21 cellular contexts compared by ENCODE assay signal in the genomic region with DNA sequence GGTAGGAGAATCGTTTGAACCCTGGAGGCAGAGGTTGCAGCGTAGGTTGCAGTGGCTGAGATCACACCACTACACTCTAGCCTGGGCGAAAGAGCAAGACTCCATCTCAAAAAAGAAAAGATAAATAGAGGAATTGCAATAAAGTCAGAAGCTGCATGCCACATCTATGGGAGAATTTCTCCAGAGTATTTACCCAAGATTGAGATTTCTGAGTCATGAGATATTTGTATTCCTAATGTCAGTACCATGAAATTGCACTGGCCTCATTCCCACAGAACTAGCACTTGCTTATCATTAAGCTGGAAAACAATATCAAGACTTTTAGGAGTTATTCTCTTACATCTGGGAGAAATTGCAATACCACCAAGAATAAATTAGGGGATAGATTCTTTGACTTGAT. TPM values are rescaled to one million over a fixed set of nuclear protein-coding genes. Genes with fewer than 3 reads are reported as not detected.
DNase-seq lines count a peak whose midpoint lies in the region; ATAC-seq and TF ChIP-seq lines count a peak whose summit lies in the region.
"Had no signal": no experiment of that assay in that cellular context is flagged by ENCODE, and none has a peak within 500 bp of the region (broad histone marks: within the 10 kb centered on the region; RNA-seq: fewer than 3 reads in every experiment).

No MANE protein-coding gene starts in this region.

- H4K20me1 ChIP-seq in fibroblast of lung (ENCODE audit: control insufficient read depth, extremely low read depth, insufficient read depth, low read length) = no peaks in the 10 kb centered on the region
- H4K20me1 ChIP-seq: BLaER1 treated with 17β-estradiol and CSF1 and Interleukin-3, amounts not matched to agents 10 nM and 100 nM had no signal

- peak; percentile 6 for DNase-seq in AG10803 (ENCODE audit: low read depth)
- peak; percentile 1 for DNase-seq in NCI-H460 (ENCODE audit: extremely low read depth, low read depth)
- peak; percentile 54 for DNase-seq in astrocyte of the hippocampus (ENCODE audit: low read depth, low spot score)
- DNase-seq in fibroblast of lung (ENCODE audit: low read depth in 2 of 2) = peak; percentile 11 to 73
- DNase-seq in gastrocnemius medialis = no peak
- DNase-seq in ovary = no peak
- DNase-seq: H9; Kasumi-1; NCI-H1105; NCI-H1694; NCI-H2227 treated with DMSO at 0.1 percent for 48 hours; NCI-H69; NK-92 treated with Interleukin-12 subunit alpha and Interleukin-12 subunit beta, amount 100 ng/mL, for 24 hours had no signal

- in situ Hi-C loops in gastrocnemius medialis (cut with MboI; ENCODE audit: low sequenced_read_pairs in 4 of 4) = no loop called here

- H3K4me3 ChIP-seq in AG10803 (ENCODE audit: low read length) (no peak overlapping the region), fibroblast of lung (replicated peaks in 1 of 4; ENCODE audit: control extremely low read depth in 1 of 4, insufficient read depth in 1 of 4, low read depth in 3 of 4, low read length in 4 of 4) (no peak overlapping the region), gastrocnemius medialis (no peak overlapping the region), ovary (no peak overlapping the region)
- H3K4me3 ChIP-seq: BLaER1 treated with 17β-estradiol and CSF1 and Interleukin-3, amounts not matched to agents 10 nM and 100 nM had no signal

- H3K4me1 ChIP-seq in fibroblast of lung (ENCODE audit: control insufficient read depth, extremely low read depth, insufficient read depth, low read length) = no peaks in the 10 kb centered on the region
- H3K4me1 ChIP-seq in gastrocnemius medialis = no peaks in the 10 kb centered on the region
- H3K4me1 ChIP-seq in ovary (ENCODE audit: insufficient read depth) = no peaks in the 10 kb centered on the region
- H3K4me1 ChIP-seq: BLaER1 treated with 17β-estradiol and CSF1 and Interleukin-3, amounts not matched to agents 10 nM and 100 nM had no signal

- H3K27me3 ChIP-seq in fibroblast of lung (ENCODE audit: control insufficient read depth, insufficient read depth, low read length) (no peaks in the 10 kb centered on the region), gastrocnemius medialis (no peaks in the 10 kb centered on the region), ovary (no peaks in the 10 kb centered on the region)
- H3K27me3 ChIP-seq: BLaER1 treated with 17β-estradiol and CSF1 and Interleukin-3, amounts not matched to agents 10 nM and 100 nM had no signal

- H3K4me2 ChIP-seq in fibroblast of lung (ENCODE audit: extremely low read depth, insufficient read depth, low read length) = no peak overlapping the region
- H3K4me2 ChIP-seq: BLaER1 treated with 17β-estradiol and CSF1 and Interleukin-3, amounts not matched to agents 10 nM and 100 nM had no signal

- H3K9ac ChIP-seq in fibroblast of lung (ENCODE audit: insufficient read depth, low read length) = no peak overlapping the region
- H3K9ac ChIP-seq: BLaER1 treated with 17β-estradiol and CSF1 and Interleukin-3, amounts not matched to agents 10 nM and 100 nM had no signal

- no peak for TF ChIP-seq EP300 in ovary (IDR thresholded peaks at IDR 0.05)

- no peaks in the 10 kb centered on the region for H3K36me3 ChIP-seq in fibroblast of lung (ENCODE audit: control insufficient read depth, insufficient read depth, low read length)
- no peaks in the 10 kb centered on the region for H3K36me3 ChIP-seq in gastrocnemius medialis
- no peaks in the 10 kb centered on the region for H3K36me3 ChIP-seq in ovary
- H3K36me3 ChIP-seq: BLaER1 treated with 17β-estradiol and CSF1 and Interleukin-3, amounts not matched to agents 10 nM and 100 nM had no signal

- TF ChIP-seq CTCF in AG10803 (conservative IDR thresholded peaks at IDR 0.05; ENCODE audit: low read length) (no peak), fibroblast of lung (conservative IDR thresholded peaks at IDR 0.05 in 1 of 2, IDR thresholded peaks at IDR 0.05 in 1 of 2; ENCODE audit: low read depth in 1 of 2, low read length in 2 of 2) (no peak), gastrocnemius medialis (IDR thresholded peaks at IDR 0.05 in 4 of 5, conservative IDR thresholded peaks at IDR 0.05 in 1 of 5) (no peak), ovary (IDR thresholded peaks at IDR 0.05) (no peak)

- TF ChIP-seq POLR2A in gastrocnemius medialis (IDR thresholded peaks at IDR 0.05) (no peak), ovary (IDR thresholded peaks at IDR 0.05) (no peak)

- H3K79me2 ChIP-seq in fibroblast of lung (ENCODE audit: control insufficient read depth, insufficient read depth, low read length) = no peaks in the 10 kb centered on the region

- intact Hi-C loops in gastrocnemius medialis (cut with DNase I; ENCODE audit: low total_unique reads) (no loop called here), ovary (cut with DNase I) (no loop called here)

- WGBS in ovary, 3 donors = 75 to 96% (median 87%) methylated on average over 3 of the region's 3 CpGs

- H3K9me3 ChIP-seq in fibroblast of lung (ENCODE audit: control insufficient read depth, insufficient read depth, low read depth, low read length) = no peaks in the 10 kb centered on the region
- no peaks in the 10 kb centered on the region for H3K9me3 ChIP-seq in gastrocnemius medialis
- H3K9me3 ChIP-seq in ovary = no peaks in the 10 kb centered on the region
- H3K9me3 ChIP-seq: BLaER1 treated with 17β-estradiol and CSF1 and Interleukin-3, amounts not matched to agents 10 nM and 100 nM had no signal

- H3K27ac ChIP-seq in fibroblast of lung (ENCODE audit: insufficient read depth, low read length) (no peak overlapping the region), gastrocnemius medialis (no peak overlapping the region), ovary (no peak overlapping the region)
- H3K27ac ChIP-seq: BLaER1 treated with 17β-estradiol and CSF1 and Interleukin-3, amounts not matched to agents 10 nM and 100 nM had no signal

- H2AFZ ChIP-seq in fibroblast of lung (ENCODE audit: low read length) = no peak overlapping the region

- ATAC-seq in GM21390 (IDR thresholded peaks at IDR 0.05; ENCODE audit: unreplicated experiment) (no peak), HG03095 (IDR thresholded peaks at IDR 0.05; ENCODE audit: unreplicated experiment) (no peak), gastrocnemius medialis (no peak)

RNA-seq across cellular contexts. Expression of a gene that starts 37.4 kb away (rescaled TPM):
- not detected in 2 replicates for total RNA-seq in NCI-H460 (2014; rRNA removed; shearing (Covaris generic))
- polyA plus RNA-seq in NCI-H460 (2014; cell fraction: nucleus; rRNA removed) = not detected in 2 replicates
- total RNA-seq in fibroblast of lung = not detected in 2 replicates
- polyA plus RNA-seq in fibroblast of lung = not detected in 2 replicates
- polyA plus RNA-seq in fibroblast of lung (2012) = not detected in 2 replicates
- polyA minus RNA-seq in fibroblast of lung (ENCODE audit: low replicate concordance) = not detected in 2 replicates
- not detected for total RNA-seq in gastrocnemius medialis
- total RNA-seq in ovary = not detected
- not detected for polyA plus RNA-seq in ovary
- total RNA-seq: A172, H9, HT1080, OCI-LY7, SK-MEL-5 had no signal
- polyA plus RNA-seq: IgD-negative memory B cell had no signal

Comparison
In these comparisons a context has a peak if more than half of its experiments do, and no peak if none do; other contexts are left out.
1. DNase-seq: peak in AG10803 (single experiment), NCI-H460 (single experiment), astrocyte of the hippocampus (single experiment) and fibroblast of lung (2 of 2); none in gastrocnemius medialis (0 of 2) and ovary (0 of 5).